In genomic region chr19:9968820-9969687, GRCh38 we compare ENCODE assay signal across 23 cellular contexts. TPM values are rescaled to one million over a fixed set of nuclear protein-coding genes. Genes with fewer than 3 reads are reported as not detected.
"Had no signal": no experiment of that assay in that cellular context is flagged by ENCODE, and none has a peak within 500 bp of the region (broad histone marks: within the 10 kb centered on the region; RNA-seq: fewer than 3 reads in every experiment).

No MANE protein-coding gene starts in this region.

- H3K27ac Mint-ChIP-seq: naive B cell; stimulated activated naive CD8-positive, alpha-beta T cell treated with anti-CD3 and anti-CD28 coated beads, Interleukin-15, Interleukin-2, amounts not matched to agents 100 ng/mL and 50 ng/mL, for 24 hours had no signal

- H3K4me1 ChIP-seq: heart left ventricle, right atrium auricular region, testis had no signal

- H3K4me3 ChIP-seq: heart left ventricle, ovary, right atrium auricular region, testis, tibial nerve had no signal

- H3K4me3 Mint-ChIP-seq: naive B cell; stimulated activated naive CD8-positive, alpha-beta T cell treated with anti-CD3 and anti-CD28 coated beads, Interleukin-15, Interleukin-2, amounts not matched to agents 100 ng/mL and 50 ng/mL, for 24 hours had no signal

- H3K27ac ChIP-seq: heart left ventricle, ovary, right atrium auricular region, testis, tibial nerve had no signal

- H3K36me3 ChIP-seq: ovary had no signal

- DNase-seq: effector memory CD4-positive, alpha-beta T cell; hippocampal formation; left colon; naive B cell; ovary; small intestine; stimulated activated CD4-positive, alpha-beta T cell treated with anti-CD3 and anti-CD28 coated beads, Interleukin-12 subunit alpha, Interleukin-12 subunit beta, amount 100 ng/mL, for 4 hours; testis had no signal

- H3K36me3 Mint-ChIP-seq: naive B cell had no signal

- FAIRE-seq: endometrium, frontal cortex, small intestine had no signal

- H3K27me3 ChIP-seq: ovary, testis, tibial nerve had no signal

- ATAC-seq: esophagus mucosa, left colon had no signal

- H3K9me3 Mint-ChIP-seq: stimulated activated naive CD8-positive, alpha-beta T cell treated with anti-CD3 and anti-CD28 coated beads, Interleukin-15, Interleukin-2, amounts not matched to agents 100 ng/mL and 50 ng/mL, for 24 hours had no signal

- H3K9me3 ChIP-seq: heart left ventricle, ovary, right atrium auricular region, testis, tibial nerve had no signal

RNA-seq across cellular contexts. Expression of gene RDH8, which starts 44.2 kb away (rescaled TPM):
- total RNA-seq: esophagus mucosa, fibroblast of lung, frontal cortex, glomerular endothelial cell, heart left ventricle, kidney epithelial cell, left colon, liver, lung microvascular endothelial cell, ovary, posterior vena cava, right atrium auricular region, tibial nerve, urinary bladder had no signal
- polyA plus RNA-seq: heart left ventricle, liver, neural cell, ovary, small intestine, urinary bladder had no signal
